27 cellular contexts compared by ENCODE assay signal in genomic region chr18:50906843-50907242, GRCh38.
"Had no signal": no experiment of that assay in that cellular context is flagged by ENCODE, and none has a peak within 500 bp of the region (broad histone marks: within the 10 kb centered on the region; RNA-seq: fewer than 3 reads in every experiment).

No MANE protein-coding gene starts in this region.

- DNase-seq: effector memory CD4-positive, alpha-beta T cell; erythroblast; esophagus squamous epithelium; foreskin fibroblast; foreskin melanocyte; gastrocnemius medialis; glutamatergic neuron; head of caudate nucleus; heart right ventricle; hippocampal formation; left cardiac atrium; left lung; left ventricle myocardium superior; lower lobe of right lung; mesenchymal stem cell; mucosa of descending colon; naive B cell; naive thymus-derived CD8-positive, alpha-beta T cell had no signal

- H3K4me3 ChIP-seq: coronary artery, esophagus squamous epithelium, gastrocnemius medialis, heart right ventricle, left lung, lower lobe of right lung, mucosa of descending colon had no signal

- H3K9me3 ChIP-seq: gastrocnemius medialis, lower lobe of right lung had no signal

- FAIRE-seq: colon, endometrium, islet of Langerhans, keratinocyte had no signal

- H3K27me3 Mint-ChIP-seq: dendritic cell treated with granulocyte-macrophage colony-stimulating factor and Interleukin-4, amounts not matched to agents 40 ng/mL and 50 ng/mL, for 4 days; naive B cell; naive thymus-derived CD8-positive, alpha-beta T cell had no signal

- H3K4me3 Mint-ChIP-seq: dendritic cell treated with granulocyte-macrophage colony-stimulating factor and Interleukin-4, amounts not matched to agents 40 ng/mL and 50 ng/mL, for 4 days; mesothelial cell of epicardium; naive B cell; naive thymus-derived CD8-positive, alpha-beta T cell had no signal

- ATAC-seq: esophagus mucosa; gastrocnemius medialis; heart right ventricle; left cardiac atrium; left lung; left ventricle myocardium superior; lower lobe of right lung; mucosa of descending colon; naive thymus-derived CD8-positive, alpha-beta T cell had no signal

- H3K4me1 ChIP-seq: esophagus squamous epithelium, gastrocnemius medialis, heart right ventricle, lower lobe of right lung had no signal

- H3K27ac ChIP-seq: coronary artery, epithelial cell of prostate, esophagus squamous epithelium, gastrocnemius medialis, heart right ventricle, left lung, lower lobe of right lung had no signal

- H3K27me3 ChIP-seq: esophagus squamous epithelium, gastrocnemius medialis, heart right ventricle, left lung had no signal

- H3K27ac Mint-ChIP-seq: dendritic cell treated with granulocyte-macrophage colony-stimulating factor and Interleukin-4, amounts not matched to agents 40 ng/mL and 50 ng/mL, for 4 days; mesothelial cell of epicardium had no signal
